ENCODE assay signal across 17 cellular contexts in the genomic region with DNA sequence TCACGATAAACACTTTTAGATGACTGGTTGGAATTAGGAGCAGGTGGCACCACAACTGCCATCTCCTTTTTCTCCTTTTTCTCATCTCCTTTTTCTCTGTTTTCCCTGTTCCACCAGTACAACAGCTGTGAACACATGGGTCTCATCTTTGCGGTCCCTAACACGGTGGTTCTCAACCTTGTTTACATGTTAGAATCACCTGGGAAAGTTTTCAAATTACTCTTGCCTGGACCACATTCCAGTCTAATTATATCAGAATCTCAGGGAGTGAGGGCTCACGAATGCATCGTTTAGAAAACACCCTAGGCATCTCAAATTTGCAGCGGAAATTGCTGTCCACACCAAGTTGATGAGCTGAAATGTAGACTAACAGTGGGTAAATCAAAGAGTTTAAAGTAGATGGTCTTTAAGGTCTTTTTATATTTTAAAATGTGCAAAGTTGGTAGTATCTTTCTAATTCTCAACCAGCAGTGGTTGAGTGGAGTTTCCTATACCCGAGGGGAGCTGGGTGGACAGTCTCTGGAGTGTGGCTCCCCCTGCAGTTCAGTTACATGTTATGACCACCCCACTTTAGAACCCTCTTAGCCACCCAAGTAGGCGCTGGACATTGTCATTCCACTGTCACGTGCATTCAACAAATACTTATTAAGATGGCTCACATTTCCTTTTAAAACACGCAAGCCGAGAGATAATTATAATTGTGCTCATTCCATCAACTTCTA. TPM values are rescaled to one million over a fixed set of nuclear protein-coding genes. Genes with fewer than 3 reads are reported as not detected.
DNase-seq lines count a peak whose midpoint lies in the region; ATAC-seq, FAIRE-seq and TF ChIP-seq lines count a peak whose summit lies in the region.
"Not testable (repeated sequence)": the region's sequence is repeated elsewhere in the genome, so short reads cannot be mapped to it uniquely, and the experiment has no call there.
"Had no signal": no experiment of that assay in that cellular context is flagged by ENCODE, and none has a peak within 500 bp of the region (broad histone marks: within the 10 kb centered on the region; RNA-seq: fewer than 3 reads in every experiment).

No MANE protein-coding gene starts in this region.

- not testable (repeated sequence) for H3K4me3 Mint-ChIP-seq in neural crest cell, type B pancreatic cell

- not testable (repeated sequence) for H3K27ac ChIP-seq in GM12878 (ENCODE audit: control insufficient read depth, insufficient read depth)

- H4K20me1 ChIP-seq in GM12878 (ENCODE audit: control insufficient read depth, insufficient read depth), result not testable (repeated sequence)

- intact Hi-C loops in GM12878 (cut with micrococcal nuclease; ENCODE audit: unreplicated experiment), result not testable (repeated sequence)

- 43% methylated on average over 11 of the region's 11 CpGs for WGBS in GM12878 (ENCODE audit: insufficient coverage, insufficient replicate concordance, low lambda C conversion rate, missing lambda C conversion rate)

- H3K36me3 ChIP-seq in GM12878 (ENCODE audit: control insufficient read depth in 2 of 2, insufficient read depth in 2 of 2, low read length in 1 of 2), result not testable (repeated sequence)

- H3K36me3 Mint-ChIP-seq in neural crest cell (ENCODE audit: low read depth); type B pancreatic cell: not testable (repeated sequence)

- POLR2A ChIA-PET in GM12878 (lab: Charles Lee), result not testable (repeated sequence)

- H2AFZ ChIP-seq in GM12878 (ENCODE audit: control insufficient read depth, low read depth, low read length), result not testable (repeated sequence)

- TF ChIP-seq CTCF in AG09309 (IDR thresholded peaks at IDR 0.05; ENCODE audit: control insufficient read depth, insufficient read depth, low read depth, low read length, missing control alignments), result peak; percentile 32
- peak; percentile 26; the same call in 1 of the 2 replicates for TF ChIP-seq CTCF in GM12874 (IDR thresholded peaks at IDR 0.05; ENCODE audit: insufficient read depth, low read depth, low read length)
- TF ChIP-seq CTCF in GM12878 (IDR thresholded peaks at IDR 0.05 in 2 of 3, conservative IDR thresholded peaks at IDR 0.05 in 1 of 3; ENCODE audit: control insufficient read depth in 2 of 3, extremely low read depth in 1 of 3, insufficient read depth in 1 of 3, low read depth in 3 of 3, low read length in 3 of 3), result 0 out of 6 replicates have a peak, but pooled peaks of 1 of the 3 experiments have one; percentile 8
- peak; percentile 13 for TF ChIP-seq CTCF in fibroblast of villous mesenchyme (IDR thresholded peaks at IDR 0.05; ENCODE audit: insufficient read depth, low read depth, low read length)
- TF ChIP-seq CTCF in neural crest cell (conservative IDR thresholded peaks at IDR 0.05), result peak; percentile 50
- peak; percentile 62 for TF ChIP-seq CTCF in type B pancreatic cell (conservative IDR thresholded peaks at IDR 0.05)

- not testable (repeated sequence) for FAIRE-seq in GM12878 (lab: Jason Lieb, UNC)

- not testable (repeated sequence) for TF ChIP-seq POLR2A in GM12878 (IDR thresholded peaks at IDR 0.05; ENCODE audit: low read depth, low read length)

- not testable (repeated sequence) for H3K9ac ChIP-seq in GM12878 (ENCODE audit: control insufficient read depth, insufficient read depth, low read length)

- H3K27me3 ChIP-seq in GM12878 (replicated peaks in 1 of 2; ENCODE audit: control insufficient read depth in 2 of 2, insufficient read depth in 2 of 2, low read length in 1 of 2), result not testable (repeated sequence)

- not testable (repeated sequence) for H3K79me2 ChIP-seq in GM12878 (ENCODE audit: control insufficient read depth, insufficient read depth, low read length)

- CTCF ChIA-PET in GM12878 (lab: Yijun Ruan, JAX), result interaction anchor here (0.9 to 1.2 kb wide), 5 partner anchors 8 to 61 kb away, joined by 3 to 7 read pairs (median 4); a partner anchor contains a TSS

- not testable (repeated sequence) for TF ChIP-seq EP300 in GM12878 (IDR thresholded peaks at IDR 0.05; ENCODE audit: borderline replicate concordance in 1 of 2, control insufficient read depth in 1 of 2, low read depth in 2 of 2, low read length in 2 of 2)

- not testable (repeated sequence) for H3K9me3 ChIP-seq in GM12878 (replicated peaks; ENCODE audit: control insufficient read depth, insufficient read depth, low read length)

- not testable (repeated sequence) for H3K27ac Mint-ChIP-seq in neural crest cell (ENCODE audit: unreplicated experiment); type B pancreatic cell

- not testable (repeated sequence) for H3K9me3 Mint-ChIP-seq in neural crest cell, type B pancreatic cell

- RAD21 ChIA-PET in GM12878 (lab: Charles Lee; ENCODE audit: unreplicated experiment), result not testable (repeated sequence)

- BruUV-seq in GM12878 (replicated peaks; lab: Mats Ljungman, UMichigan), result not testable (repeated sequence)

- ATAC-seq in GM12878, result peak; percentile 45; the same call in 1 of the 3 replicates

- H3K4me2 ChIP-seq in GM12878 (ENCODE audit: control insufficient read depth, insufficient read depth), result not testable (repeated sequence)

- not testable (repeated sequence) for H3K4me1 ChIP-seq in GM12878 (ENCODE audit: control insufficient read depth, insufficient read depth, low read length)

- H3K4me3 ChIP-seq in AG09309 (ENCODE audit: control insufficient read depth, low read depth, low read length); GM12878; fibroblast of villous mesenchyme (ENCODE audit: low read depth, low read length): not testable (repeated sequence)

- in situ Hi-C loops in GM12878 (cut with MboI), result not testable (repeated sequence)

- H3K27me3 Mint-ChIP-seq in neural crest cell (ENCODE audit: low read depth), result not testable (repeated sequence)
- peaks cover 26% of the 10 kb centered on the region for H3K27me3 Mint-ChIP-seq in type B pancreatic cell

- not testable (repeated sequence) for H3K4me1 Mint-ChIP-seq in neural crest cell; type B pancreatic cell (ENCODE audit: unreplicated experiment)

- SMC1A ChIA-PET in GM12878 (lab: Charles Lee; ENCODE audit: uncharacterized antibody, unreplicated experiment), result interaction anchor here (1.1 kb wide), 1 partner anchor 182 kb away, joined by 4 read pairs; no protein-coding TSS in a partner anchor

- TF ChIP-seq RAD21 in GM12878 (IDR thresholded peaks at IDR 0.05; ENCODE audit: insufficient read depth, low read depth, low read length), result not testable (repeated sequence)

- DNase-seq in AG09309 (ENCODE audit: low read depth); GM12878 (ENCODE audit: low read depth, low spot score); fibroblast of villous mesenchyme (ENCODE audit: low read depth); type B pancreatic cell (ENCODE audit: extremely low spot score, unreplicated experiment): not testable (repeated sequence)
- peak; percentile 2 for DNase-seq in LHCN-M2 (ENCODE audit: low read depth)
- DNase-seq in RPMI7951 (ENCODE audit: low read depth), result peak; percentile 17
- peak; percentile 14 for DNase-seq in neural crest cell (ENCODE audit: low read depth, low spot score)

RNA-seq across cellular contexts. Expression of a gene that starts 3.9 kb away (rescaled TPM):
- not detected in 2 replicates for total RNA-seq in LHCN-M2 (2014; rRNA removed)
- polyA plus RNA-seq in LHCN-M2 (2012), result not detected
- not detected in 2 replicates for total RNA-seq in RPMI7951 (2014; rRNA removed; shearing (Covaris generic))
- total RNA-seq in GM12878 (2013; cell fraction: nucleolus; rRNA removed), result not detected in 2 replicates
- total RNA-seq in GM12878 (2014; rRNA removed), result not detected in 2 replicates
- not detected in 2 replicates for total RNA-seq in GM12878 (2014; rRNA removed; fragmentation: Illumina TruSeq; extraction: Trizol)
- not detected in 2 replicates for total RNA-seq in GM12878 (2021)
- polyA plus RNA-seq in GM12878 (2011; ENCODE audit: low read depth), result not detected
- not detected in 2 replicates for polyA plus RNA-seq in GM12878 (2011; rRNA removed)
- polyA plus RNA-seq in GM12878 (2011; cell fraction: cytosol; rRNA removed), result not detected in 2 replicates
- polyA plus RNA-seq in GM12878 (2011; cell fraction: nucleus; rRNA removed), result not detected in 2 replicates
- polyA plus RNA-seq in GM12878 (2012), result not detected in 2 replicates
- not detected in 2 replicates for polyA plus RNA-seq in GM12878 (2014; fragmentation: Illumina TruSeq; extraction: Trizol)
- polyA plus RNA-seq in GM12878 (2014; fragmentation: Nextera tagmentation; extraction: Ambion mirVana), result not detected
- polyA plus RNA-seq in GM12878 (2014; rRNA removed), result not detected in 2 replicates
- not detected for polyA plus RNA-seq in GM12878 (2016; fragmentation: Nextera tagmentation; extraction: Ambion mirVana)
- polyA minus RNA-seq in GM12878 (2011; rRNA and poly(A)+ RNA removed), result not detected in 2 replicates
- not detected in 2 replicates for polyA minus RNA-seq in GM12878 (2011; cell fraction: cytosol; rRNA and poly(A)+ RNA removed)
- polyA minus RNA-seq in GM12878 (2011; cell fraction: nucleus; rRNA and poly(A)+ RNA removed), result not detected in 2 replicates
- total RNA-seq in fibroblast of villous mesenchyme, result not detected in 2 replicates
- not detected in 2 replicates for total RNA-seq in neural crest cell
- not detected in 2 replicates for total RNA-seq in type B pancreatic cell (ENCODE audit: low replicate concordance)
- total RNA-seq: activated B cell treated with CpG ODN at 0.5 μM for 24 hours; activated CD4-positive, alpha-beta T cell treated with anti-CD3 and anti-CD28 coated beads, Interleukin-2, amount 10 ng/mL, durations not matched to agents 7 days and 5 days; colonic mucosa; liver; mesenteric fat pad; SJCRH30; T-cell; tibial nerve had no signal
- polyA plus RNA-seq: keratinocyte, liver had no signal

RNA-seq across cellular contexts. Expression of a gene that starts 10.7 kb away (rescaled TPM):
- total RNA-seq in LHCN-M2 (2014; rRNA removed), result not detected in 2 replicates
- not detected for polyA plus RNA-seq in LHCN-M2 (2012)
- not detected in 2 replicates for total RNA-seq in RPMI7951 (2014; rRNA removed; shearing (Covaris generic))
- total RNA-seq in GM12878 (2013; cell fraction: nucleolus; rRNA removed), result not detected in 2 replicates
- total RNA-seq in GM12878 (2014; rRNA removed), result not detected in 2 replicates
- total RNA-seq in GM12878 (2014; rRNA removed; fragmentation: Illumina TruSeq; extraction: Trizol), result not detected in 2 replicates
- not detected in 2 replicates for total RNA-seq in GM12878 (2021)
- not detected for polyA plus RNA-seq in GM12878 (2011; ENCODE audit: low read depth)
- polyA plus RNA-seq in GM12878 (2011; rRNA removed), result not detected in 2 replicates
- polyA plus RNA-seq in GM12878 (2011; cell fraction: cytosol; rRNA removed), result not detected in 2 replicates
- polyA plus RNA-seq in GM12878 (2011; cell fraction: nucleus; rRNA removed), result not detected in 2 replicates
- polyA plus RNA-seq in GM12878 (2012), result not detected in 2 replicates
- not detected in 2 replicates for polyA plus RNA-seq in GM12878 (2014; fragmentation: Illumina TruSeq; extraction: Trizol)
- polyA plus RNA-seq in GM12878 (2014; fragmentation: Nextera tagmentation; extraction: Ambion mirVana), result not detected
- polyA plus RNA-seq in GM12878 (2014; rRNA removed), result not detected in 2 replicates
- polyA plus RNA-seq in GM12878 (2016; fragmentation: Nextera tagmentation; extraction: Ambion mirVana), result not detected
- not detected in 2 replicates for polyA minus RNA-seq in GM12878 (2011; rRNA and poly(A)+ RNA removed)
- not detected in 2 replicates for polyA minus RNA-seq in GM12878 (2011; cell fraction: cytosol; rRNA and poly(A)+ RNA removed)
- not detected in 2 replicates for polyA minus RNA-seq in GM12878 (2011; cell fraction: nucleus; rRNA and poly(A)+ RNA removed)
- total RNA-seq in fibroblast of villous mesenchyme, result not detected in 2 replicates
- total RNA-seq in neural crest cell, result not detected in 2 replicates
- not detected in 2 replicates for total RNA-seq in type B pancreatic cell (ENCODE audit: low replicate concordance)
- total RNA-seq: activated B cell treated with CpG ODN at 0.5 μM for 24 hours; activated CD4-positive, alpha-beta T cell treated with anti-CD3 and anti-CD28 coated beads, Interleukin-2, amount 10 ng/mL, durations not matched to agents 7 days and 5 days; colonic mucosa; liver; mesenteric fat pad; SJCRH30; T-cell; tibial nerve had no signal
- polyA plus RNA-seq: keratinocyte, liver had no signal

RNA-seq across cellular contexts. Expression of a gene that starts 18.6 kb away (rescaled TPM):
- total RNA-seq in LHCN-M2 (2014; rRNA removed) (not detected in 2 replicates), GM12878 (2014; rRNA removed) (not detected in 2 replicates), GM12878 (2014; rRNA removed; fragmentation: Illumina TruSeq; extraction: Trizol) (not detected in 2 replicates), GM12878 (2021) (not detected in 2 replicates), fibroblast of villous mesenchyme (not detected in 2 replicates), neural crest cell (not detected in 2 replicates), type B pancreatic cell (ENCODE audit: low replicate concordance) (not detected in 2 replicates)
- polyA plus RNA-seq in LHCN-M2 (2012), result not detected
- not detected in 2 replicates for total RNA-seq in RPMI7951 (2014; rRNA removed; shearing (Covaris generic))
- not detected in 2 replicates for total RNA-seq in GM12878 (2013; cell fraction: nucleolus; rRNA removed)
- not detected for polyA plus RNA-seq in GM12878 (2011; ENCODE audit: low read depth)
- polyA plus RNA-seq in GM12878 (2011; rRNA removed) (not detected in 2 replicates), GM12878 (2014; fragmentation: Illumina TruSeq; extraction: Trizol) (not detected in 2 replicates), GM12878 (2014; fragmentation: Nextera tagmentation; extraction: Ambion mirVana) (not detected), GM12878 (2014; rRNA removed) (not detected in 2 replicates), GM12878 (2016; fragmentation: Nextera tagmentation; extraction: Ambion mirVana) (not detected)
- not detected in 2 replicates for polyA plus RNA-seq in GM12878 (2011; cell fraction: cytosol; rRNA removed)
- polyA plus RNA-seq in GM12878 (2011; cell fraction: nucleus; rRNA removed), result not detected in 2 replicates
- polyA plus RNA-seq in GM12878 (2012), result not detected in 2 replicates
- not detected in 2 replicates for polyA minus RNA-seq in GM12878 (2011; rRNA and poly(A)+ RNA removed)
- not detected in 2 replicates for polyA minus RNA-seq in GM12878 (2011; cell fraction: cytosol; rRNA and poly(A)+ RNA removed)
- polyA minus RNA-seq in GM12878 (2011; cell fraction: nucleus; rRNA and poly(A)+ RNA removed), result not detected in 2 replicates
- total RNA-seq: activated B cell treated with CpG ODN at 0.5 μM for 24 hours; activated CD4-positive, alpha-beta T cell treated with anti-CD3 and anti-CD28 coated beads, Interleukin-2, amount 10 ng/mL, durations not matched to agents 7 days and 5 days; colonic mucosa; liver; mesenteric fat pad; SJCRH30; T-cell; tibial nerve had no signal
- polyA plus RNA-seq: keratinocyte, liver had no signal

RNA-seq across cellular contexts. Expression of a gene that starts 19.0 kb away (rescaled TPM):
- total RNA-seq in LHCN-M2 (2014; rRNA removed) (not detected in 2 replicates), GM12878 (2014; rRNA removed) (not detected in 2 replicates), GM12878 (2014; rRNA removed; fragmentation: Illumina TruSeq; extraction: Trizol) (not detected in 2 replicates), GM12878 (2021) (not detected in 2 replicates), fibroblast of villous mesenchyme (not detected in 2 replicates), neural crest cell (not detected in 2 replicates), type B pancreatic cell (ENCODE audit: low replicate concordance) (not detected in 2 replicates)
- not detected for polyA plus RNA-seq in LHCN-M2 (2012)
- not detected in 2 replicates for total RNA-seq in RPMI7951 (2014; rRNA removed; shearing (Covaris generic))
- total RNA-seq in GM12878 (2013; cell fraction: nucleolus; rRNA removed), result not detected in 2 replicates
- not detected for polyA plus RNA-seq in GM12878 (2011; ENCODE audit: low read depth)
- polyA plus RNA-seq in GM12878 (2011; rRNA removed) (not detected in 2 replicates), GM12878 (2014; fragmentation: Illumina TruSeq; extraction: Trizol) (not detected in 2 replicates), GM12878 (2014; fragmentation: Nextera tagmentation; extraction: Ambion mirVana) (not detected), GM12878 (2014; rRNA removed) (not detected in 2 replicates), GM12878 (2016; fragmentation: Nextera tagmentation; extraction: Ambion mirVana) (not detected)
- polyA plus RNA-seq in GM12878 (2011; cell fraction: cytosol; rRNA removed), result not detected in 2 replicates
- not detected in 2 replicates for polyA plus RNA-seq in GM12878 (2011; cell fraction: nucleus; rRNA removed)
- polyA plus RNA-seq in GM12878 (2012), result not detected in 2 replicates
- polyA minus RNA-seq in GM12878 (2011; rRNA and poly(A)+ RNA removed), result not detected in 2 replicates
- polyA minus RNA-seq in GM12878 (2011; cell fraction: cytosol; rRNA and poly(A)+ RNA removed), result not detected in 2 replicates
- polyA minus RNA-seq in GM12878 (2011; cell fraction: nucleus; rRNA and poly(A)+ RNA removed), result not detected in 2 replicates
- total RNA-seq: activated B cell treated with CpG ODN at 0.5 μM for 24 hours; activated CD4-positive, alpha-beta T cell treated with anti-CD3 and anti-CD28 coated beads, Interleukin-2, amount 10 ng/mL, durations not matched to agents 7 days and 5 days; colonic mucosa; liver; mesenteric fat pad; SJCRH30; T-cell; tibial nerve had no signal
- polyA plus RNA-seq: keratinocyte, liver had no signal

RNA-seq across cellular contexts. Expression of a gene that starts 26.2 kb away (rescaled TPM):
- total RNA-seq in LHCN-M2 (2014; rRNA removed), result not detected in 2 replicates
- not detected for polyA plus RNA-seq in LHCN-M2 (2012)
- total RNA-seq in RPMI7951 (2014; rRNA removed; shearing (Covaris generic)), result not detected in 2 replicates
- 1.2 TPM in 1 of 2 replicates, not detected in the other for total RNA-seq in GM12878 (2013; cell fraction: nucleolus; rRNA removed)
- total RNA-seq in GM12878 (2014; rRNA removed), result not detected in 2 replicates
- not detected in 2 replicates for total RNA-seq in GM12878 (2014; rRNA removed; fragmentation: Illumina TruSeq; extraction: Trizol)
- total RNA-seq in GM12878 (2021), result not detected in 2 replicates
- polyA plus RNA-seq in GM12878 (2011; ENCODE audit: low read depth), result not detected
- polyA plus RNA-seq in GM12878 (2011; rRNA removed), result 0.27 and 0.42 TPM in 2 replicates
- not detected in 2 replicates for polyA plus RNA-seq in GM12878 (2011; cell fraction: cytosol; rRNA removed)
- 0.50 and 0.72 TPM in 2 replicates for polyA plus RNA-seq in GM12878 (2011; cell fraction: nucleus; rRNA removed)
- 1.0 and 1.2 TPM in 2 replicates for polyA plus RNA-seq in GM12878 (2012)
- polyA plus RNA-seq in GM12878 (2014; fragmentation: Illumina TruSeq; extraction: Trizol), result not detected in 2 replicates
- under 1 TPM in 1 of 2 experiments, not detected in 1; 0.13 TPM for polyA plus RNA-seq in GM12878 (2014; fragmentation: Nextera tagmentation; extraction: Ambion mirVana)
- not detected in 2 replicates for polyA plus RNA-seq in GM12878 (2014; rRNA removed)
- not detected for polyA plus RNA-seq in GM12878 (2016; fragmentation: Nextera tagmentation; extraction: Ambion mirVana)
- not detected in 2 replicates for polyA minus RNA-seq in GM12878 (2011; rRNA and poly(A)+ RNA removed)
- not detected in 2 replicates for polyA minus RNA-seq in GM12878 (2011; cell fraction: cytosol; rRNA and poly(A)+ RNA removed)
- not detected in 2 replicates for polyA minus RNA-seq in GM12878 (2011; cell fraction: nucleus; rRNA and poly(A)+ RNA removed)
- total RNA-seq in fibroblast of villous mesenchyme, result not detected in 2 replicates
- not detected in 2 replicates for total RNA-seq in neural crest cell
- total RNA-seq in type B pancreatic cell (ENCODE audit: low replicate concordance), result not detected in 2 replicates
- total RNA-seq: activated B cell treated with CpG ODN at 0.5 μM for 24 hours; activated CD4-positive, alpha-beta T cell treated with anti-CD3 and anti-CD28 coated beads, Interleukin-2, amount 10 ng/mL, durations not matched to agents 7 days and 5 days; colonic mucosa; liver; mesenteric fat pad; SJCRH30; T-cell; tibial nerve had no signal
- polyA plus RNA-seq: keratinocyte, liver had no signal
